In genomic region chr7:149090397-149091195, GRCh38 we compare ENCODE assay signal across 8 cellular contexts. TPM values are rescaled to one million over a fixed set of nuclear protein-coding genes. Genes with fewer than 3 reads are reported as not detected.
A peak's percentile ranks its signal among the peaks of the same experiment; 100 is the strongest.
DNase-seq lines count a peak whose midpoint lies in the region; ATAC-seq and TF ChIP-seq lines count a peak whose summit lies in the region.

A gene with protein sequence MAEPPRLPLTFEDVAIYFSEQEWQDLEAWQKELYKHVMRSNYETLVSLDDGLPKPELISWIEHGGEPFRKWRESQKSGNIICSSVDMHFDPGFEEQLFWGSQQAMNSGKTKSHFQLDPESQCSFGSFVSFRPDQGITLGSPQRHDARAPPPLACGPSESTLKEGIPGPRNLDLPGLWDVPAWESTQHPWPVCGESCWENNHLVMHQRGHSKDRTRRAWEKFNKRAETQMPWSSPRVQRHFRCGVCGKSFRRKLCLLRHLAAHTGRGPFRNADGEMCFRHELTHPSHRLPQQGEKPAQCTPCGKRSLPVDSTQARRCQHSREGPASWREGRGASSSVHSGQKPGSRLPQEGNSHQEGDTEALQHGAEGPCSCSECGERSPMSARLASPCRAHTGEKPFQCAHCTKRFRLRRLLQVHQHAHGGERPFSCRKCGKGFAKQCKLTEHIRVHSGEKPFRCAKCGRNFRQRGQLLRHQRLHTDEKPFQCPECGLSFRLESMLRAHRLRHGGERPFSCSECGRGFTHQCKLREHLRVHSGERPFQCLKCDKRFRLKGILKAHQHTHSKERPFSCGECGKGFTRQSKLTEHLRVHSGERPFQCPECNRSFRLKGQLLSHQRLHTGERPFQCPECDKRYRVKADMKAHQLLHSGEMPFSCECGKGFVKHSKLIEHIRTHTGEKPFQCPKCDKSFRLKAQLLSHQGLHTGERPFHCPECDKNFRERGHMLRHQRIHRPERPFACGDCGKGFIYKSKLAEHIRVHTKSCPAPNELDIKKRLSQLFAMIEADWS (minus strand): TSS chr7:149090718. CDS start chr7:149090640, 78 bp downstream.

- in situ Hi-C loops in GM13976 (cut with MboI; ENCODE audit: low sequenced_read_pairs, unreplicated experiment): no loop called here

- H3K36me3 ChIP-seq in adrenal gland (replicated peaks in 1 of 2) (no peaks in the 10 kb centered on the region), uterus (no peaks in the 10 kb centered on the region)

- ATAC-seq in HG02840 (IDR thresholded peaks at IDR 0.05; ENCODE audit: low FRiP score, unreplicated experiment) (peak; percentile 75), left ventricle myocardium superior (peak; percentile 97)

- DNase-seq in GM13976 (ENCODE audit: low spot score) (peak; percentile 95), NCI-H1417 treated with DMSO at 0.1 percent for 48 hours (lab: John Stamatoyannopoulos, UW) (peak; percentile 58), T follicular helper cell (ENCODE audit: low read depth) (peak; percentile 86), adrenal gland (peak; percentile 83 to 90 (median 86)), left ventricle myocardium superior (peak; percentile 93), pulmonary artery endothelial cell (ENCODE audit: low read depth, low spot score) (peak; percentile 60), uterus (peak; percentile 88 to 94)

- intact Hi-C loops in adrenal gland (cut with DNase I) (loop anchor here (5.0 to 10.0 kb wide), 3 partner anchors 54 to 86 kb away; partner anchors contain the start of gene ZNF398 (in 1 of the 2)), left ventricle myocardium superior (cut with micrococcal nuclease) (loop anchor here (5.0 kb wide), 1 partner anchor 83 kb away; no protein-coding TSS in a partner anchor), uterus (cut with DNase I; ENCODE audit: low total_unique reads) (loop anchor here (10.0 kb wide), 1 partner anchor 86 kb away; no protein-coding TSS in a partner anchor)

- H3K4me3 ChIP-seq in adrenal gland: peak within 1 kb of the TSS; percentile 59 to 98 (median 82)
- peak within 1 kb of the TSS; percentile 83 to 86 for H3K4me3 ChIP-seq in uterus

- TF ChIP-seq CTCF in GM13976 (IDR thresholded peaks at IDR 0.05; ENCODE audit: borderline replicate concordance, control extremely low read depth, extremely low read depth, insufficient read depth, missing control alignments) (peak; percentile 91), adrenal gland (IDR thresholded peaks at IDR 0.05) (peak; percentile 71 to 96 (median 92)), uterus (IDR thresholded peaks at IDR 0.05) (peak; percentile 85 to 98 (median 97))

- peaks cover 4 to 11% of the 10 kb centered on the region in 2 donors for H3K4me1 ChIP-seq in adrenal gland (replicated peaks in 1 of 2)
- H3K4me1 ChIP-seq in uterus: no peaks in the 10 kb centered on the region

- TF ChIP-seq POLR2A in adrenal gland (IDR thresholded peaks at IDR 0.05) (peak; percentile 77 to 85), uterus (IDR thresholded peaks at IDR 0.05) (peak; percentile 34 to 90)

- 0 to 1% (median 1%) methylated on average over 33 to 77 of the region's 77 CpGs for WGBS in adrenal gland, 4 donors

- H3K27me3 ChIP-seq in adrenal gland (no peaks in the 10 kb centered on the region), uterus (no peaks in the 10 kb centered on the region)

- H3K9me3 ChIP-seq in adrenal gland (replicated peaks in 1 of 3) (no peaks in the 10 kb centered on the region), uterus (no peaks in the 10 kb centered on the region)

- H3K27ac ChIP-seq in adrenal gland (peak within 1 kb of the TSS; percentile 91 to 97 (median 92)), uterus (peak within 1 kb of the TSS; percentile 96 to 98)

RNA-seq across cellular contexts. Expression of the gene that starts here (rescaled TPM):
- 10 to 100 TPM in 1 of 8 donors, 1 to 10 TPM in 7; 4.3 to 13.0 (median 5.5) TPM for total RNA-seq in adrenal gland
- polyA plus RNA-seq in adrenal gland: 1 to 10 TPM; 2.6 to 5.1 (median 3.5) TPM
- 2.7 TPM for total RNA-seq in left ventricle myocardium superior
- total RNA-seq in pulmonary artery endothelial cell: 6.6 and 9.2 TPM in 2 replicates
- total RNA-seq in uterus: 10 to 100 TPM in 2 of 4 donors, 1 to 10 TPM in 2; 3.6 to 13.7 (median 9.7) TPM

Comparison
In these comparisons a context has a peak if more than half of its experiments do, and no peak if none do; other contexts are left out.
1. Peak in every context shown above with its lines: DNase-seq, ATAC-seq, H3K4me3 ChIP-seq and H3K27ac ChIP-seq.